In genomic region chr2:174833737-174834136, GRCh38 we compare ENCODE assay signal across 1 cellular context.
TF ChIP-seq lines count a peak whose summit lies in the region.

No MANE protein-coding gene starts in this region.

TF ChIP-seq in IMR-90, 13 proteins besides CTCF, POLR2A, EP300 and RAD21 (continued from another document):
- TF ChIP-seq SMC3 (IDR thresholded peaks at IDR 0.05; ENCODE audit: low read depth, low read length) (no peak), CEBPB (IDR thresholded peaks at IDR 0.05; ENCODE audit: low read depth, low read length) (no peak), MAZ (IDR thresholded peaks at IDR 0.05; ENCODE audit: borderline replicate concordance, low read depth, low read length) (no peak), USF2 (IDR thresholded peaks at IDR 0.05; ENCODE audit: low read depth, low read length) (no peak), CHD1 (IDR thresholded peaks at IDR 0.05; ENCODE audit: low read depth, low read length) (no peak), FOS (IDR thresholded peaks at IDR 0.05; ENCODE audit: low read depth, low read length) (no peak), MAFK (IDR thresholded peaks at IDR 0.05; ENCODE audit: low read depth, low read length) (no peak), ELK1 (IDR thresholded peaks at IDR 0.05; ENCODE audit: borderline replicate concordance, low read depth, low read length) (no peak), MXI1 (IDR thresholded peaks at IDR 0.05; ENCODE audit: borderline replicate concordance, low read depth, low read length) (no peak), RCOR1 (IDR thresholded peaks at IDR 0.05; ENCODE audit: insufficient replicate concordance, low read length) (no peak), NFE2L2 (IDR thresholded peaks at IDR 0.05; ENCODE audit: low read depth, low read length) (no peak)
TF ChIP-seq in IMR-90: peak in this region for 0.
